ENCODE assay signal across 8 cellular contexts in the genomic region with DNA sequence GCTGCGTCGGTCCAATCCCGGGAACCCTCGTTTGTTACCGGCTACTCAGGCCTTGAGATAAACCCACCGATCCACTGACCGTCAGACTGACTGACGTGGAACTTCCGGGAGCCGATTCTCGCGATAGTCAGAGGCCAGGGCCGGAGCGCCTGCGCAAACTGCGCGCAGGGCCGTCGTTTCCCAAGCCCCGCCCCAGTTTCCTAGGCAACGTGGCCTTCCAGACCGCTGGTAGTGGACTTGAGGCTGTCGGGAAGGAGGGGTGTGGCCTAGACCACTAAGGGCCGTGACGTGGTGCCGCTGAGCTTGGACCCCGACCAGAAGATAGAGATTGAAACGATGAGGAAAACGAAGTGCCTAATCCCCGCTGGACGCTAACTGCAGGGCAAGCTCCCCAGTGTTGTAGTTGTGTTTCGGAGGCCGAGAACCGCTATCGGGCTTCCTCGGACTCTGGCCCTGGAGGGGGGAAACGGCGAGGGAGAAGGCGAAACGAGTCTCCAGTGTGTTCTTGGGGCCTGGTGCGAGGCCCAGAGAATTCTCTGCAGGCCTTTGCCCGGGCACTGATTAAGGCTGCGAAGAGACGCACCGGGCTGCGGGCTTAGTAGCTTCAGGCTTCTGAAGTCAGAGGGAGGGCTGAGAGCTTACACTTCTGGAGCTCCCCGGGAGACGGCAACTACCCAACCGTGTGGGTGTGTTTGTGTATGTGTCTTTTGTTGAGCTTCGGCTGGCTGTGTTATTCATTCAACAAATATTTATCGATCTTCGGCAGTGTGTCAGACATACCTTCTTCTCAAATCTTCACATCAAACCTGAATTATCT. TPM values are rescaled to one million over a fixed set of nuclear protein-coding genes. Genes with fewer than 3 reads are reported as not detected.
DNase-seq lines count a peak whose midpoint lies in the region; ATAC-seq and TF ChIP-seq lines count a peak whose summit lies in the region.

A gene (minus strand): TSS at position 96 of the 817 bp plus-strand sequence. CDS start 97 bp downstream, outside the sequence.

- peak; percentile 98 for ATAC-seq in GM21825 (IDR thresholded peaks at IDR 0.05; ENCODE audit: unreplicated experiment)

- H3K27ac ChIP-seq in Karpas-422 (ENCODE audit: low read length) (peak within 1 kb of the TSS; percentile 43), esophagus muscularis mucosa (replicated peaks in 1 of 4) (peak within 1 kb of the TSS; percentile 88 to 97 (median 96)), muscle layer of duodenum (ENCODE audit: low read length) (peak within 1 kb of the TSS; percentile 96)

- peak within 1 kb of the TSS; percentile 91 for H3K4me3 ChIP-seq in Karpas-422 (ENCODE audit: low read length)
- H3K4me3 ChIP-seq in esophagus muscularis mucosa = peak within 1 kb of the TSS; percentile 79 to 96 (median 80)
- peak within 1 kb of the TSS; percentile 88 to 93 for H3K4me3 ChIP-seq in muscle layer of duodenum (ENCODE audit: low read depth in 1 of 2, low read length in 2 of 2)

- peaks cover 5% of the 10 kb centered on the region; the same call in 1 of the 2 replicates for H4K20me1 ChIP-seq in Karpas-422 (ENCODE audit: insufficient read depth, low read depth, low read length)

- H3K9ac ChIP-seq in Karpas-422 (ENCODE audit: low read length) = peak within 1 kb of the TSS; percentile 94

- WGBS in esophagus muscularis mucosa = 2% methylated on average over 13 of the region's 52 CpGs

- peak; percentile 53 for TF ChIP-seq POLR2A in esophagus muscularis mucosa (IDR thresholded peaks at IDR 0.05; ENCODE audit: low read depth)

- H3K4me1 ChIP-seq in Karpas-422 (ENCODE audit: low read length) (peaks cover 21% of the 10 kb centered on the region), esophagus muscularis mucosa (peaks cover 39 to 71% (median 45%) of the 10 kb centered on the region in 4 donors), muscle layer of duodenum (ENCODE audit: control insufficient read depth in 1 of 2, insufficient read depth in 2 of 2, low read length in 2 of 2) (peaks cover 13 to 26% of the 10 kb centered on the region in 2 donors)

- peak within 1 kb of the TSS; percentile 77 for H3K4me2 ChIP-seq in Karpas-422 (ENCODE audit: low read depth, low read length, poor library complexity, severe bottlenecking)

- H3K9me3 ChIP-seq in Karpas-422 (ENCODE audit: low read length) (no peaks in the 10 kb centered on the region), esophagus muscularis mucosa (no peaks in the 10 kb centered on the region), muscle layer of duodenum (ENCODE audit: control insufficient read depth in 1 of 2, low read length in 2 of 2) (no peaks in the 10 kb centered on the region)

- peak within 1 kb of the TSS; percentile 94 for H2AFZ ChIP-seq in Karpas-422 (ENCODE audit: low read length)

- H3K27me3 ChIP-seq in Karpas-422 (ENCODE audit: low read length) (no peaks in the 10 kb centered on the region), esophagus muscularis mucosa (no peaks in the 10 kb centered on the region), muscle layer of duodenum (ENCODE audit: low read depth, low read length) (no peaks in the 10 kb centered on the region)

- peaks cover 56% of the 10 kb centered on the region for H3K79me2 ChIP-seq in Karpas-422 (ENCODE audit: low read length)

- no peaks in the 10 kb centered on the region for H3K9me2 ChIP-seq in Karpas-422 (replicated peaks; ENCODE audit: insufficient read depth, low read length)

- intact Hi-C loops in esophagus muscularis mucosa (cut with DNase I) = loop anchor here (5.0 kb wide), 1 partner anchor 42 kb away; no protein-coding TSS in a partner anchor

- peak; percentile 98 for DNase-seq in DMS79 treated with DMSO at 0.1 percent for 48 hours (lab: John Stamatoyannopoulos, UW)
- DNase-seq in Karpas-422 = peak; percentile 99
- DNase-seq in RKO (ENCODE audit: low spot score) = peak; percentile 98
- peak; percentile 86 for DNase-seq in activated T-helper 1 cell treated with Interleukin-2 at 50 U/mL for 16 hours (ENCODE audit: low read depth)
- DNase-seq in esophagus muscularis mucosa (ENCODE audit: extremely low spot score) = peak; percentile 100
- DNase-seq in stimulated activated CD8-positive, alpha-beta memory T cell treated with anti-CD3 and anti-CD28 coated beads, Interleukin-7, amount 100 ng/mL, for 4 hours (ENCODE audit: low read depth in 2 of 2) = peak; percentile 92 to 93

- H3K36me3 ChIP-seq in Karpas-422 (ENCODE audit: insufficient read depth, low read length) (no peaks in the 10 kb centered on the region), esophagus muscularis mucosa (peaks cover 0 to 3% (median 0%) of the 10 kb centered on the region in 4 donors), muscle layer of duodenum (ENCODE audit: control insufficient read depth in 1 of 2, insufficient read depth in 2 of 2, low read length in 2 of 2) (peaks cover 0 to 10% of the 10 kb centered on the region in 2 donors)

- TF ChIP-seq EP300 in esophagus muscularis mucosa (IDR thresholded peaks at IDR 0.05) = no peak

- no peak for TF ChIP-seq CTCF in esophagus muscularis mucosa (IDR thresholded peaks at IDR 0.05)

RNA-seq across cellular contexts. Expression of the gene that starts here (rescaled TPM):
- 68.0 and 77.4 TPM in 2 replicates for total RNA-seq in Karpas-422 (2014; rRNA removed; shearing (Covaris generic); ENCODE audit: low replicate concordance)
- total RNA-seq in esophagus muscularis mucosa = 10 to 100 TPM; 73.6 to 78.7 (median 76.3) TPM

Comparison
In these comparisons a context has a peak if more than half of its experiments do, and no peak if none do; other contexts are left out.
1. Peak in every context shown above with its lines: DNase-seq, ATAC-seq, H3K4me3 ChIP-seq and H3K27ac ChIP-seq.
2. H3K27ac ChIP-seq: peak in every context shown above with its lines; median percentile 96 in muscle layer of duodenum; 96 in esophagus muscularis mucosa; 43 in Karpas-422.